Comparison of ENCODE assay signal across 8 cellular contexts in genomic region chr16:58661199-58661830, GRCh38. TPM values are rescaled to one million over a fixed set of nuclear protein-coding genes. Genes with fewer than 3 reads are reported as not detected.
DNase-seq lines count a peak whose midpoint lies in the region; ATAC-seq and TF ChIP-seq lines count a peak whose summit lies in the region.

No MANE protein-coding gene starts in this region.

- intact Hi-C loops in heart left ventricle (cut with DNase I), result loop anchor here in 8 of 10 donors (2.0 to 10.0 kb wide), 7 partner anchors 144 to 757 kb away; partner anchors contain the start of gene SETD6 (in 3 of the 8)

- POLR2A ChIA-PET in BJ (lab: Charles Lee), result no interaction called here

- peak; percentile 70 for TF ChIP-seq CTCF in BJ (IDR thresholded peaks at IDR 0.05; ENCODE audit: insufficient read depth, low read depth, low read length)
- peak; percentile 62 for TF ChIP-seq CTCF in WI38 (IDR thresholded peaks at IDR 0.05; ENCODE audit: low read depth, low read length)
- TF ChIP-seq CTCF in heart left ventricle (IDR thresholded peaks at IDR 0.05), result peak; percentile 35 to 71 (median 58)

- no peak for TF ChIP-seq POLR2A in heart left ventricle (IDR thresholded peaks at IDR 0.05)

- peak; percentile 89 for ATAC-seq in GM18498 (IDR thresholded peaks at IDR 0.05; ENCODE audit: unreplicated experiment)
- peak; percentile 52 for ATAC-seq in HG03060 (IDR thresholded peaks at IDR 0.05; ENCODE audit: low read depth, unreplicated experiment)
- peak; percentile 78 to 92 (median 86) for ATAC-seq in heart left ventricle
- no peak for ATAC-seq in GM18870 (IDR thresholded peaks at IDR 0.05; ENCODE audit: unreplicated experiment)

- no peak overlapping the region for H3K4me3 ChIP-seq in BJ (ENCODE audit: low read depth, low read length)
- H3K4me3 ChIP-seq in WI38 (ENCODE audit: low read depth, low read length), result no peak overlapping the region
- H3K4me3 ChIP-seq in heart left ventricle, result no peak overlapping the region

- no peaks in the 10 kb centered on the region for H3K36me3 ChIP-seq in BJ (ENCODE audit: control insufficient read depth, insufficient read depth, low read length)
- peaks cover 0 to 4% (median under 1%) of the 10 kb centered on the region in 9 donors for H3K36me3 ChIP-seq in heart left ventricle

- H3K4me1 ChIP-seq in heart left ventricle, result peaks cover 0 to 6% (median 0%) of the 10 kb centered on the region in 12 donors

- 30 to 43% (median 37%) methylated on average over 11 to 12 of the region's 12 CpGs for WGBS in heart left ventricle, 4 donors

- H3K27me3 ChIP-seq in BJ (ENCODE audit: control insufficient read depth, insufficient read depth, low read length) (no peaks in the 10 kb centered on the region), heart left ventricle (no peaks in the 10 kb centered on the region)

- no peak overlapping the region for H3K27ac ChIP-seq in heart left ventricle

- no peaks in the 10 kb centered on the region for H3K9me3 ChIP-seq in heart left ventricle

- CTCF ChIA-PET in BJ (lab: Yijun Ruan, JAX), result interaction anchor here (0.7 to 3.2 kb wide), 20 partner anchors 8 to 327 kb away, joined by 3 to 30 read pairs (median 4); partner anchors contain the start of genes NDRG4, SETD6 and SLC38A7

- peak; percentile 46 for DNase-seq in BJ (ENCODE audit: low read depth)
- peak; percentile 37 for DNase-seq in NCI-H2196 treated with DMSO at 0.1 percent for 48 hours (lab: John Stamatoyannopoulos, UW; ENCODE audit: unreplicated experiment)
- peak in 4 of 5 donors; percentile 43 to 78 (median 56) for DNase-seq in heart left ventricle
- peak; percentile 62 for DNase-seq in retina

RNA-seq across cellular contexts. Expression of gene SLC38A7, which starts 23.3 kb away (rescaled TPM):
- polyA plus RNA-seq in BJ (2011; rRNA removed), result 16.6 and 24.1 TPM in 2 replicates
- polyA minus RNA-seq in BJ (2011; rRNA and poly(A)+ RNA removed), result 27.1 and 36.2 TPM in 2 replicates
- 10 to 100 TPM; 18.4 to 38.8 (median 32.4) TPM for total RNA-seq in heart left ventricle
- 10 to 100 TPM; 18.5 to 29.6 TPM for polyA plus RNA-seq in heart left ventricle

RNA-seq across cellular contexts. Expression of gene CNOT1, which starts 31.7 kb away (rescaled TPM):
- polyA plus RNA-seq in BJ (2011; rRNA removed) (133 and 155 TPM in 2 replicates), heart left ventricle (10 to 100 TPM; 21.2 to 81.1 TPM)
- polyA minus RNA-seq in BJ (2011; rRNA and poly(A)+ RNA removed), result 353 and 362 TPM in 2 replicates
- 100 to 1,000 TPM in 2 of 9 donors, 10 to 100 TPM in 7; 66.6 to 110 (median 82.5) TPM for total RNA-seq in heart left ventricle
